Comparison of ENCODE assay signal across 8 cellular contexts in the genomic region with DNA sequence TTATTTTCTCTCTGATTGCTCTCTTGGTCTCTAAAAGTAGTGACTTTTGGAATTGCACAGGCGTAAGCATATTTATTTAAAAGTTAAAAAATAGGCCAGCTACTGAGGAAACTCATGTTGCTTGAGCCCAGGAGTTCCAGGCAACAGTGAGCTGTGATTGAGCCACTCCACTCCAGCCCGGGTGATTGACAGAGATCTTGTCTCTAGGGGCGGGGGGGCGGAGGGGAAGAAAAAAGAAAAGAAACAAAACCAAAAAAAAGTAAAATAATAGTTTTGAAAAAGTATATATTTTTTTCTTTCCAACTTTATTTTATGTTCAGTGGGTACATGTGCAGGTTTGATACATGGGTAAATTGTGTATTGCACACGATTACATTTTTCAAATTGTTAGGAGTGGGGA.
"Had no signal": no experiment of that assay in that cellular context is flagged by ENCODE, and none has a peak within 500 bp of the region (broad histone marks: within the 10 kb centered on the region; RNA-seq: fewer than 3 reads in every experiment).

No MANE protein-coding gene starts in this region.

- FAIRE-seq: G401.6, GM12878, GM12891, GM12892, GM18507, GM19239 had no signal

- ATAC-seq: GM12878 had no signal

- H3K4me3 ChIP-seq: GM12878 had no signal

- DNase-seq: GDM1, GF-D8 had no signal
